Comparison of ENCODE assay signal across 8 cellular contexts in genomic region chr2:127985026-127985734, GRCh38.
"Had no signal": no experiment of that assay in that cellular context is flagged by ENCODE, and none has a peak within 500 bp of the region (broad histone marks: within the 10 kb centered on the region; RNA-seq: fewer than 3 reads in every experiment).

No MANE protein-coding gene starts in this region.

- DNase-seq: activated CD4-positive, alpha-beta T cell treated with anti-CD3 and anti-CD28 coated beads for 4 hours; activated CD8-positive, alpha-beta memory T cell treated with anti-CD3 and anti-CD28 coated beads, Interleukin-2, amount 50 U/mL, for 48 hours; activated naive CD4-positive, alpha-beta T cell treated with anti-CD3 and anti-CD28 coated beads, Interleukin-2, amount 50 U/mL, for 16 hours; lower lobe of right lung; sigmoid colon; spleen had no signal

- H3K27ac ChIP-seq: coronary artery, esophagus muscularis mucosa, lower lobe of right lung, sigmoid colon, spleen had no signal

- ATAC-seq: lower lobe of right lung had no signal

- H3K4me1 ChIP-seq: lower lobe of right lung, sigmoid colon, spleen had no signal

- H3K27me3 ChIP-seq: esophagus muscularis mucosa, sigmoid colon, spleen had no signal

- H3K4me3 ChIP-seq: coronary artery, esophagus muscularis mucosa, lower lobe of right lung, sigmoid colon, spleen had no signal

- H3K9me3 ChIP-seq: esophagus muscularis mucosa, lower lobe of right lung, sigmoid colon, spleen had no signal
